In the genomic region with DNA sequence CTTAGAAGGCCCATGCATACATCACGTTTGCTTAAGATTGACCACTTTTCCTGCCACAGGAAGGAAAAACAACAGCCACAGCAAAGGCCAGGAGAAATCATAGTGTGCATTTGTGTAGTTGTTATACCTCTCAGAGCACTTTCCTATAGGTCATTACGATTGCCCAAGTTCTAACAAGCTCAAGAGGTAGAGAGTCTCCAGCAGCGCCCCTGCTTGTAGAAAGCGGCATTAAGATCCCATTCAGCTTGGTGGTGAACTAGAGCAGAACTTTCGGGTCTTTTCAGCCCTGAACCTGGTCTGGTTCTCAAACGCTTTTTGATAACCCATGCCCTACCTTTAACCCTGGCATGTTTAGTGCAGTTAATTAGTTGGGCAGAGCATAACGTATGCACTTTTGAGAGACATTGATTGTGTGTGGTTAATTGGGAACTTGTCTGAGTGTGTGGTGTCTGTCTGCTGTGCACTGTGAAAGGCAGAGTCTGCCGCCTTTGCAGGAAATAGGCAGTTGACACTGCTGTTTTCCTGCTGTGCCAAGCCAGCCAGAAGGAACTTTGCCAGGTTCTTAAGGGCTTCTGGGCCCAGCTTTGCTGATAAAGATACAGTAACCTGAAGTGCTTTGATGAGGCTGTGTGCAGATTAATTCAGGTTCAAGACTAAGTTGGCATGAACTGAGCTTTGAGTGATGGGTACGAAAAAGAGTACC, we compare ENCODE assay signal across 14 cellular contexts.
DNase-seq lines count a peak whose midpoint lies in the region; ATAC-seq and TF ChIP-seq lines count a peak whose summit lies in the region.
"Had no signal": no experiment of that assay in that cellular context is flagged by ENCODE, and none has a peak within 500 bp of the region (broad histone marks: within the 10 kb centered on the region; RNA-seq: fewer than 3 reads in every experiment).

No MANE protein-coding gene starts in this region.

- H3K4me1 Mint-ChIP-seq in progenitor cell of endocrine pancreas (ENCODE audit: low read depth) = peaks cover 10% of the 10 kb centered on the region

- no peaks in the 10 kb centered on the region for H3K9me3 ChIP-seq in sigmoid colon
- H3K9me3 ChIP-seq: ascending aorta, SJCRH30 had no signal

- no peak for ATAC-seq in HG02840 (IDR thresholded peaks at IDR 0.05; ENCODE audit: low FRiP score, unreplicated experiment)
- ATAC-seq in GM21423 (IDR thresholded peaks at IDR 0.05; ENCODE audit: unreplicated experiment) = no peak

- peaks cover 0 to under 1% (median 0%) of the 10 kb centered on the region in 3 donors for H3K27me3 ChIP-seq in sigmoid colon
- H3K27me3 ChIP-seq: ascending aorta, SJCRH30 had no signal

- H3K4me3 ChIP-seq in LNCaP clone FGC (ENCODE audit: low read depth, low read length) (no peak overlapping the region), sigmoid colon (no peak overlapping the region)
- H3K4me3 ChIP-seq: ascending aorta, SJCRH30 had no signal

- H3K9me3 Mint-ChIP-seq in progenitor cell of endocrine pancreas (ENCODE audit: low read depth) = no peaks in the 10 kb centered on the region
- H3K9me3 Mint-ChIP-seq: neural crest cell; stimulated activated naive CD8-positive, alpha-beta T cell treated with anti-CD3 and anti-CD28 coated beads, Interleukin-15, Interleukin-2, amounts not matched to agents 100 ng/mL and 50 ng/mL, for 24 hours had no signal

- no peaks in the 10 kb centered on the region for H3K36me3 Mint-ChIP-seq in progenitor cell of endocrine pancreas (ENCODE audit: insufficient read depth)

- H3K27me3 Mint-ChIP-seq in progenitor cell of endocrine pancreas = peaks cover 61% of the 10 kb centered on the region

- WGBS in sigmoid colon, 2 donors = 66 to 69% methylated on average over 9 of the region's 9 CpGs

- H3K36me3 ChIP-seq in sigmoid colon = no peaks in the 10 kb centered on the region
- H3K36me3 ChIP-seq: ascending aorta, SJCRH30 had no signal

- intact Hi-C loops in sigmoid colon (cut with DNase I) = loop anchor here (10.0 kb wide), 1 partner anchor 270 kb away; no protein-coding TSS in a partner anchor

- H3K4me3 Mint-ChIP-seq in progenitor cell of endocrine pancreas (ENCODE audit: low read depth) = no peak overlapping the region
- H3K4me3 Mint-ChIP-seq: neural crest cell; stimulated activated naive CD8-positive, alpha-beta T cell treated with anti-CD3 and anti-CD28 coated beads, Interleukin-15, Interleukin-2, amounts not matched to agents 100 ng/mL and 50 ng/mL, for 24 hours had no signal

- DNase-seq in NOMO-1 treated with DMSO at 0.1 percent for 48 hours (lab: John Stamatoyannopoulos, UW; ENCODE audit: unreplicated experiment) (peak; percentile 42), NOMO-1 treated with dmso at 0.1 percent for 144 hours (lab: John Stamatoyannopoulos, UW; ENCODE audit: unreplicated experiment) (no peak), LNCaP clone FGC (ENCODE audit: low read depth) (peak; percentile 23), progenitor cell of endocrine pancreas (ENCODE audit: low spot score, unreplicated experiment) (no peak), sigmoid colon (no peak)
- DNase-seq: activated effector memory CD4-positive, alpha-beta T cell treated with Interleukin-2 at 50 U/mL for 16 hours; effector memory CD4-positive, alpha-beta T cell; SJCRH30 had no signal

- H3K27ac Mint-ChIP-seq in progenitor cell of endocrine pancreas = no peak overlapping the region
- H3K27ac Mint-ChIP-seq: stimulated activated naive CD8-positive, alpha-beta T cell treated with anti-CD3 and anti-CD28 coated beads, Interleukin-15, Interleukin-2, amounts not matched to agents 100 ng/mL and 50 ng/mL, for 24 hours had no signal

- TF ChIP-seq CTCF in LNCaP clone FGC (IDR thresholded peaks at IDR 0.05; ENCODE audit: control insufficient read depth, extremely low read depth, insufficient read depth) (no peak), VCaP (conservative IDR thresholded peaks at IDR 0.05) (peak; percentile 51), progenitor cell of endocrine pancreas (IDR thresholded peaks at IDR 0.05; ENCODE audit: unreplicated experiment) (peak; percentile 39), sigmoid colon (IDR thresholded peaks at IDR 0.05) (no peak)

- no peak for TF ChIP-seq EP300 in sigmoid colon (IDR thresholded peaks at IDR 0.05)

- H3K27ac ChIP-seq in VCaP (peak overlapping the region; percentile 36), sigmoid colon (no peak overlapping the region)
- H3K27ac ChIP-seq: ascending aorta, SJCRH30 had no signal

- no peak for TF ChIP-seq POLR2A in sigmoid colon (IDR thresholded peaks at IDR 0.05)

- H3K4me1 ChIP-seq in sigmoid colon = peaks cover 0 to 25% (median 13%) of the 10 kb centered on the region in 4 donors
- H3K4me1 ChIP-seq: SJCRH30 had no signal

Comparison
In these comparisons a context has a peak if more than half of its experiments do, and no peak if none do; other contexts are left out.
1. DNase-seq: peak in NOMO-1 treated with DMSO at 0.1 percent for 48 hours (single experiment) and LNCaP clone FGC (single experiment); none in NOMO-1 treated with dmso at 0.1 percent for 144 hours (single experiment), progenitor cell of endocrine pancreas (single experiment) and sigmoid colon (single experiment).
2. CTCF ChIP-seq: peak in VCaP (single experiment) and progenitor cell of endocrine pancreas (single experiment); none in LNCaP clone FGC (single experiment) and sigmoid colon (0 of 4).